ENCODE assay signal across 1 cellular context in the genomic region with DNA sequence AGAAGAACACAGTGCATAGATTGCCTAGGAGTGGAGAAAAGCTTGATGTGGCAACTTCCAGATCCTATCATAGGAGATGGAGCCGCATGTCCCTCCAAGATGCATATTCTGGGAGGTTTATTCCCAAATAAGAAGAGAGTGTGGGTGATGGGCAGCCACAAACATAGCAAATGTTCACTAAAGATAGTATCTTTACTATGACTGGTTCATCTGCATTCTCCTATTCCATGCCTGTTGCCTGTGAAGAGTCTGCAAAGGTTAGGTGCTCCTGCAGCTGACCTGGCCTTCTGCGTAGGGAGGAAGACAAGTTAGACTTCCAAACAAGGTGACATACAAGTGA.
TF ChIP-seq lines count a peak whose summit lies in the region.

No MANE protein-coding gene starts in this region.

TF ChIP-seq in SK-N-SH, 30 proteins besides CTCF, POLR2A, EP300 and RAD21:
- TF ChIP-seq, protein P1, sequence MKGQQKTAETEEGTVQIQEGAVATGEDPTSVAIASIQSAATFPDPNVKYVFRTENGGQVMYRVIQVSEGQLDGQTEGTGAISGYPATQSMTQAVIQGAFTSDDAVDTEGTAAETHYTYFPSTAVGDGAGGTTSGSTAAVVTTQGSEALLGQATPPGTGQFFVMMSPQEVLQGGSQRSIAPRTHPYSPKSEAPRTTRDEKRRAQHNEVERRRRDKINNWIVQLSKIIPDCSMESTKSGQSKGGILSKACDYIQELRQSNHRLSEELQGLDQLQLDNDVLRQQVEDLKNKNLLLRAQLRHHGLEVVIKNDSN (IDR thresholded peaks at IDR 0.05; ENCODE audit: borderline replicate concordance, low read depth) = no peak
- no peak for TF ChIP-seq NFIC (IDR thresholded peaks at IDR 0.05; ENCODE audit: borderline replicate concordance)
- TF ChIP-seq TCF12 (IDR thresholded peaks at IDR 0.05) = no peak
- TF ChIP-seq, protein P2, sequence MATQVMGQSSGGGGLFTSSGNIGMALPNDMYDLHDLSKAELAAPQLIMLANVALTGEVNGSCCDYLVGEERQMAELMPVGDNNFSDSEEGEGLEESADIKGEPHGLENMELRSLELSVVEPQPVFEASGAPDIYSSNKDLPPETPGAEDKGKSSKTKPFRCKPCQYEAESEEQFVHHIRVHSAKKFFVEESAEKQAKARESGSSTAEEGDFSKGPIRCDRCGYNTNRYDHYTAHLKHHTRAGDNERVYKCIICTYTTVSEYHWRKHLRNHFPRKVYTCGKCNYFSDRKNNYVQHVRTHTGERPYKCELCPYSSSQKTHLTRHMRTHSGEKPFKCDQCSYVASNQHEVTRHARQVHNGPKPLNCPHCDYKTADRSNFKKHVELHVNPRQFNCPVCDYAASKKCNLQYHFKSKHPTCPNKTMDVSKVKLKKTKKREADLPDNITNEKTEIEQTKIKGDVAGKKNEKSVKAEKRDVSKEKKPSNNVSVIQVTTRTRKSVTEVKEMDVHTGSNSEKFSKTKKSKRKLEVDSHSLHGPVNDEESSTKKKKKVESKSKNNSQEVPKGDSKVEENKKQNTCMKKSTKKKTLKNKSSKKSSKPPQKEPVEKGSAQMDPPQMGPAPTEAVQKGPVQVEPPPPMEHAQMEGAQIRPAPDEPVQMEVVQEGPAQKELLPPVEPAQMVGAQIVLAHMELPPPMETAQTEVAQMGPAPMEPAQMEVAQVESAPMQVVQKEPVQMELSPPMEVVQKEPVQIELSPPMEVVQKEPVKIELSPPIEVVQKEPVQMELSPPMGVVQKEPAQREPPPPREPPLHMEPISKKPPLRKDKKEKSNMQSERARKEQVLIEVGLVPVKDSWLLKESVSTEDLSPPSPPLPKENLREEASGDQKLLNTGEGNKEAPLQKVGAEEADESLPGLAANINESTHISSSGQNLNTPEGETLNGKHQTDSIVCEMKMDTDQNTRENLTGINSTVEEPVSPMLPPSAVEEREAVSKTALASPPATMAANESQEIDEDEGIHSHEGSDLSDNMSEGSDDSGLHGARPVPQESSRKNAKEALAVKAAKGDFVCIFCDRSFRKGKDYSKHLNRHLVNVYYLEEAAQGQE (IDR thresholded peaks at IDR 0.05; ENCODE audit: low read depth, low read length) = no peak
